In genomic region chr1:18120638-18121037, GRCh38 we compare ENCODE assay signal across 1 cellular context.
TF ChIP-seq lines count a peak whose summit lies in the region.

No MANE protein-coding gene starts in this region.

TF ChIP-seq in H1, 55 proteins besides CTCF, POLR2A, EP300 and RAD21:
- TF ChIP-seq, protein P1, sequence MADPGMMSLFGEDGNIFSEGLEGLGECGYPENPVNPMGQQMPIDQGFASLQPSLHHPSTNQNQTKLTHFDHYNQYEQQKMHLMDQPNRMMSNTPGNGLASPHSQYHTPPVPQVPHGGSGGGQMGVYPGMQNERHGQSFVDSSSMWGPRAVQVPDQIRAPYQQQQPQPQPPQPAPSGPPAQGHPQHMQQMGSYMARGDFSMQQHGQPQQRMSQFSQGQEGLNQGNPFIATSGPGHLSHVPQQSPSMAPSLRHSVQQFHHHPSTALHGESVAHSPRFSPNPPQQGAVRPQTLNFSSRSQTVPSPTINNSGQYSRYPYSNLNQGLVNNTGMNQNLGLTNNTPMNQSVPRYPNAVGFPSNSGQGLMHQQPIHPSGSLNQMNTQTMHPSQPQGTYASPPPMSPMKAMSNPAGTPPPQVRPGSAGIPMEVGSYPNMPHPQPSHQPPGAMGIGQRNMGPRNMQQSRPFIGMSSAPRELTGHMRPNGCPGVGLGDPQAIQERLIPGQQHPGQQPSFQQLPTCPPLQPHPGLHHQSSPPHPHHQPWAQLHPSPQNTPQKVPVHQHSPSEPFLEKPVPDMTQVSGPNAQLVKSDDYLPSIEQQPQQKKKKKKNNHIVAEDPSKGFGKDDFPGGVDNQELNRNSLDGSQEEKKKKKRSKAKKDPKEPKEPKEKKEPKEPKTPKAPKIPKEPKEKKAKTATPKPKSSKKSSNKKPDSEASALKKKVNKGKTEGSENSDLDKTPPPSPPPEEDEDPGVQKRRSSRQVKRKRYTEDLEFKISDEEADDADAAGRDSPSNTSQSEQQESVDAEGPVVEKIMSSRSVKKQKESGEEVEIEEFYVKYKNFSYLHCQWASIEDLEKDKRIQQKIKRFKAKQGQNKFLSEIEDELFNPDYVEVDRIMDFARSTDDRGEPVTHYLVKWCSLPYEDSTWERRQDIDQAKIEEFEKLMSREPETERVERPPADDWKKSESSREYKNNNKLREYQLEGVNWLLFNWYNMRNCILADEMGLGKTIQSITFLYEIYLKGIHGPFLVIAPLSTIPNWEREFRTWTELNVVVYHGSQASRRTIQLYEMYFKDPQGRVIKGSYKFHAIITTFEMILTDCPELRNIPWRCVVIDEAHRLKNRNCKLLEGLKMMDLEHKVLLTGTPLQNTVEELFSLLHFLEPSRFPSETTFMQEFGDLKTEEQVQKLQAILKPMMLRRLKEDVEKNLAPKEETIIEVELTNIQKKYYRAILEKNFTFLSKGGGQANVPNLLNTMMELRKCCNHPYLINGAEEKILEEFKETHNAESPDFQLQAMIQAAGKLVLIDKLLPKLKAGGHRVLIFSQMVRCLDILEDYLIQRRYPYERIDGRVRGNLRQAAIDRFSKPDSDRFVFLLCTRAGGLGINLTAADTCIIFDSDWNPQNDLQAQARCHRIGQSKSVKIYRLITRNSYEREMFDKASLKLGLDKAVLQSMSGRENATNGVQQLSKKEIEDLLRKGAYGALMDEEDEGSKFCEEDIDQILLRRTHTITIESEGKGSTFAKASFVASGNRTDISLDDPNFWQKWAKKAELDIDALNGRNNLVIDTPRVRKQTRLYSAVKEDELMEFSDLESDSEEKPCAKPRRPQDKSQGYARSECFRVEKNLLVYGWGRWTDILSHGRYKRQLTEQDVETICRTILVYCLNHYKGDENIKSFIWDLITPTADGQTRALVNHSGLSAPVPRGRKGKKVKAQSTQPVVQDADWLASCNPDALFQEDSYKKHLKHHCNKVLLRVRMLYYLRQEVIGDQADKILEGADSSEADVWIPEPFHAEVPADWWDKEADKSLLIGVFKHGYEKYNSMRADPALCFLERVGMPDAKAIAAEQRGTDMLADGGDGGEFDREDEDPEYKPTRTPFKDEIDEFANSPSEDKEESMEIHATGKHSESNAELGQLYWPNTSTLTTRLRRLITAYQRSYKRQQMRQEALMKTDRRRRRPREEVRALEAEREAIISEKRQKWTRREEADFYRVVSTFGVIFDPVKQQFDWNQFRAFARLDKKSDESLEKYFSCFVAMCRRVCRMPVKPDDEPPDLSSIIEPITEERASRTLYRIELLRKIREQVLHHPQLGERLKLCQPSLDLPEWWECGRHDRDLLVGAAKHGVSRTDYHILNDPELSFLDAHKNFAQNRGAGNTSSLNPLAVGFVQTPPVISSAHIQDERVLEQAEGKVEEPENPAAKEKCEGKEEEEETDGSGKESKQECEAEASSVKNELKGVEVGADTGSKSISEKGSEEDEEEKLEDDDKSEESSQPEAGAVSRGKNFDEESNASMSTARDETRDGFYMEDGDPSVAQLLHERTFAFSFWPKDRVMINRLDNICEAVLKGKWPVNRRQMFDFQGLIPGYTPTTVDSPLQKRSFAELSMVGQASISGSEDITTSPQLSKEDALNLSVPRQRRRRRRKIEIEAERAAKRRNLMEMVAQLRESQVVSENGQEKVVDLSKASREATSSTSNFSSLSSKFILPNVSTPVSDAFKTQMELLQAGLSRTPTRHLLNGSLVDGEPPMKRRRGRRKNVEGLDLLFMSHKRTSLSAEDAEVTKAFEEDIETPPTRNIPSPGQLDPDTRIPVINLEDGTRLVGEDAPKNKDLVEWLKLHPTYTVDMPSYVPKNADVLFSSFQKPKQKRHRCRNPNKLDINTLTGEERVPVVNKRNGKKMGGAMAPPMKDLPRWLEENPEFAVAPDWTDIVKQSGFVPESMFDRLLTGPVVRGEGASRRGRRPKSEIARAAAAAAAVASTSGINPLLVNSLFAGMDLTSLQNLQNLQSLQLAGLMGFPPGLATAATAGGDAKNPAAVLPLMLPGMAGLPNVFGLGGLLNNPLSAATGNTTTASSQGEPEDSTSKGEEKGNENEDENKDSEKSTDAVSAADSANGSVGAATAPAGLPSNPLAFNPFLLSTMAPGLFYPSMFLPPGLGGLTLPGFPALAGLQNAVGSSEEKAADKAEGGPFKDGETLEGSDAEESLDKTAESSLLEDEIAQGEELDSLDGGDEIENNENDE (IDR thresholded peaks at IDR 0.05; ENCODE audit: insufficient replicate concordance, low read length) = no peak
- TF ChIP-seq ATF2 (IDR thresholded peaks at IDR 0.05; ENCODE audit: low read length) (no peak), YY1 (IDR thresholded peaks at IDR 0.05; ENCODE audit: low read depth, low read length) (no peak), CTBP2 (IDR thresholded peaks at IDR 0.05; ENCODE audit: borderline replicate concordance, insufficient read depth, insufficient read length, low read length) (no peak), SUZ12 (IDR thresholded peaks at IDR 0.05; ENCODE audit: low read length) (no peak), TAF7 (optimal IDR thresholded peaks at IDR 0.05; ENCODE audit: borderline replicate concordance, low read depth, low read length) (no peak), NANOG (IDR thresholded peaks at IDR 0.05; ENCODE audit: insufficient read depth, low read depth, low read length, poor library complexity, severe bottlenecking) (no peak), FOSL1 (IDR thresholded peaks at IDR 0.05; ENCODE audit: insufficient read depth, low read depth, low read length) (no peak), SIN3A (conservative IDR thresholded peaks at IDR 0.05 in 1 of 2, IDR thresholded peaks at IDR 0.05 in 1 of 2; ENCODE audit: low read depth in 1 of 2, low read length in 2 of 2) (no peak), ZNF274 (IDR thresholded peaks at IDR 0.05; ENCODE audit: borderline replicate concordance, extremely low read depth, low read length) (no peak), CHD2 (IDR thresholded peaks at IDR 0.05; ENCODE audit: low read length) (no peak), TBP (IDR thresholded peaks at IDR 0.05; ENCODE audit: low read depth, low read length) (no peak), SP2 (IDR thresholded peaks at IDR 0.05; ENCODE audit: low read length) (no peak), TCF12 (IDR thresholded peaks at IDR 0.05; ENCODE audit: low read depth, low read length) (no peak), KDM5A (IDR thresholded peaks at IDR 0.05; ENCODE audit: low read length) (no peak), CBX5 (IDR thresholded peaks at IDR 0.05; ENCODE audit: low read depth, low read length) (no peak), CBX8 (IDR thresholded peaks at IDR 0.05; ENCODE audit: borderline replicate concordance, low read depth, low read length) (no peak)
- TF ChIP-seq, protein P2, sequence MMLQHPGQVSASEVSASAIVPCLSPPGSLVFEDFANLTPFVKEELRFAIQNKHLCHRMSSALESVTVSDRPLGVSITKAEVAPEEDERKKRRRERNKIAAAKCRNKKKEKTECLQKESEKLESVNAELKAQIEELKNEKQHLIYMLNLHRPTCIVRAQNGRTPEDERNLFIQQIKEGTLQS (IDR thresholded peaks at IDR 0.05; ENCODE audit: insufficient read depth, low read depth, low read length) = no peak
- TF ChIP-seq, protein P3, sequence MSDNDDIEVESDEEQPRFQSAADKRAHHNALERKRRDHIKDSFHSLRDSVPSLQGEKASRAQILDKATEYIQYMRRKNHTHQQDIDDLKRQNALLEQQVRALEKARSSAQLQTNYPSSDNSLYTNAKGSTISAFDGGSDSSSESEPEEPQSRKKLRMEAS (IDR thresholded peaks at IDR 0.05) = no peak
